Comparison of ENCODE assay signal across 18 cellular contexts in the genomic region with DNA sequence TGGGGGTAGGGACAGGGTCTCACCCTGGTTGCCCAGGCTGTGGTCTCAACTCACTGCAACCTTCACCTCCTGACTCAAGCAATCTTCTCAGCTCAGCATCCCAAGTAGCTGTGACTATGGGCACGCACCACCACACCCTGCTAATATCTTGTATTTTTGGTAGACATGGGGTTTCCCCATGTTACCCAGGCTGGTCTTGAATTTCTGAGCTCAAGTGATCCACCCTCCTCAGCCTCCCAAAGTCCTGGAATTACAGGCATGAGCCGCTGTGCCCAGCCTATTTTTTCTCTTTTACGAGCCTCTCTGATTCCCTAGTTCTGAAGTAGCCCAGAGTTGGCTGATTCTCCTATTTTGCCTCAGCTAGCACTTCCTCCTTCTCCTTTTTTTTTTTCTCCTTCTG.
DNase-seq lines count a peak whose midpoint lies in the region; ATAC-seq, FAIRE-seq and TF ChIP-seq lines count a peak whose summit lies in the region.
"Had no signal": no experiment of that assay in that cellular context is flagged by ENCODE, and none has a peak within 500 bp of the region (broad histone marks: within the 10 kb centered on the region; RNA-seq: fewer than 3 reads in every experiment).

No MANE protein-coding gene starts in this region.

- peaks cover 98% of the 10 kb centered on the region for H3K27me3 Mint-ChIP-seq in WTC11 (ENCODE audit: low read depth)
- no peaks in the 10 kb centered on the region for H3K27me3 Mint-ChIP-seq in naive B cell
- H3K27me3 Mint-ChIP-seq in activated T-cell treated with anti-CD3 and anti-CD28 coated beads, Interleukin-2, amount 50 U/mL, for 4 hours (ENCODE audit: low read depth), result peaks cover 15% of the 10 kb centered on the region

- FAIRE-seq in GM12892 (lab: Jason Lieb, UNC), result peak; percentile 40
- FAIRE-seq: G401.6, H1 had no signal

- no peak for TF ChIP-seq CTCF in WTC11 (IDR thresholded peaks at IDR 0.05)

- ATAC-seq in WTC11, result no peak
- no peak for ATAC-seq in naive B cell (ENCODE audit: low read depth in 2 of 2)
- ATAC-seq in activated T-cell treated with anti-CD3 and anti-CD28 coated beads, Interleukin-2, amount 50 U/mL, for 4 hours, result no peak
- ATAC-seq: CD8-positive, alpha-beta T cell; HCT116; Panc1 had no signal

- POLR2A ChIA-PET in WTC11 (lab: Charles Lee), result no interaction called here

- no peak for DNase-seq in GM12892 (ENCODE audit: insufficient read length)
- DNase-seq in WTC11 (ENCODE audit: low spot score), result no peak
- DNase-seq in naive B cell, result no peak
- DNase-seq in activated T-cell treated with anti-CD3 and anti-CD28 coated beads, Interleukin-2, amount 50 U/mL, for 4 hours, result no peak
- no peak for DNase-seq in EL
- DNase-seq in KBM-7, result no peak
- no peak for DNase-seq in NCI-H748 (lab: John Stamatoyannopoulos, UW; ENCODE audit: unreplicated experiment)
- DNase-seq: C1 segment of cervical spinal cord; CD8-positive, alpha-beta T cell; DND-41; Kasumi-1; NCI-H1694 treated with DMSO at 0.1 percent for 48 hours; NCI-H2081 treated with DMSO at 0.1 percent for 48 hours; SIG-M5 had no signal

- H3K36me3 Mint-ChIP-seq in WTC11 (no peaks in the 10 kb centered on the region), naive B cell (no peaks in the 10 kb centered on the region)
- H3K36me3 Mint-ChIP-seq in activated T-cell treated with anti-CD3 and anti-CD28 coated beads, Interleukin-2, amount 50 U/mL, for 4 hours (ENCODE audit: insufficient read depth), result no peaks in the 10 kb centered on the region
- H3K36me3 Mint-ChIP-seq: CD8-positive, alpha-beta T cell had no signal

- H3K27ac Mint-ChIP-seq in WTC11 (no peak overlapping the region), naive B cell (peak overlapping the region in 5 of 6 donors; percentile 78 to 98 (median 94))
- H3K27ac Mint-ChIP-seq: CD8-positive, alpha-beta T cell had no signal

- no peak for TF ChIP-seq POLR2A in GM12892 (IDR thresholded peaks at IDR 0.05; ENCODE audit: low read depth, low read length)

- H3K9me3 Mint-ChIP-seq in WTC11 (no peaks in the 10 kb centered on the region), naive B cell (no peaks in the 10 kb centered on the region)
- no peaks in the 10 kb centered on the region for H3K9me3 Mint-ChIP-seq in activated T-cell treated with anti-CD3 and anti-CD28 coated beads, Interleukin-2, amount 50 U/mL, for 4 hours
- H3K9me3 Mint-ChIP-seq: CD8-positive, alpha-beta T cell had no signal

- CTCF ChIA-PET in WTC11 (lab: Charles Lee), result interaction anchor here (0.6 to 2.2 kb wide), 14 partner anchors 39 to 430 kb away, joined by 3 to 5 read pairs (median 4); a partner anchor contains a TSS

- in situ Hi-C loops in KBM-7 (cut with MboI; ENCODE audit: low pct_unique_long_range_greater_than_20kb, low sequenced_read_pairs), result no loop called here

- H3K4me3 Mint-ChIP-seq in WTC11 (peak overlapping the region; percentile 3; the same call in 1 of the 2 replicates), naive B cell (peak overlapping the region in 7 of 8 donors; percentile 30 to 76 (median 68))
- no peak overlapping the region for H3K4me3 Mint-ChIP-seq in activated T-cell treated with anti-CD3 and anti-CD28 coated beads, Interleukin-2, amount 50 U/mL, for 4 hours
- H3K4me3 Mint-ChIP-seq: CD8-positive, alpha-beta T cell had no signal

- peaks cover 16% of the 10 kb centered on the region for H3K4me1 Mint-ChIP-seq in WTC11
- H3K4me1 Mint-ChIP-seq in naive B cell, result peaks cover 76 to 84% (median 77%) of the 10 kb centered on the region in 3 donors
- peaks cover 3% of the 10 kb centered on the region for H3K4me1 Mint-ChIP-seq in activated T-cell treated with anti-CD3 and anti-CD28 coated beads, Interleukin-2, amount 50 U/mL, for 4 hours (ENCODE audit: low read depth)

TF ChIP-seq in WTC11, 78 proteins besides CTCF, POLR2A, EP300 and RAD21:
- TF ChIP-seq FOXP1 (CRISPR knock-in tag; IDR thresholded peaks at IDR 0.05; ENCODE audit: borderline replicate concordance), result no peak
- TF ChIP-seq RELA (CRISPR knock-in tag; IDR thresholded peaks at IDR 0.05; ENCODE audit: borderline replicate concordance), result no peak
- TF ChIP-seq FOXK1 (CRISPR knock-in tag; IDR thresholded peaks at IDR 0.05), result no peak
- TF ChIP-seq OVOL2 (CRISPR knock-in tag; IDR thresholded peaks at IDR 0.05; ENCODE audit: borderline replicate concordance), result no peak
- TF ChIP-seq ZNF232 (CRISPR knock-in tag; IDR thresholded peaks at IDR 0.05), result no peak
- no peak for TF ChIP-seq IRF2 (CRISPR knock-in tag; IDR thresholded peaks at IDR 0.05; ENCODE audit: borderline replicate concordance, low read depth)
- no peak for TF ChIP-seq ETV6 (CRISPR knock-in tag; IDR thresholded peaks at IDR 0.05)
- TF ChIP-seq, protein P1, sequence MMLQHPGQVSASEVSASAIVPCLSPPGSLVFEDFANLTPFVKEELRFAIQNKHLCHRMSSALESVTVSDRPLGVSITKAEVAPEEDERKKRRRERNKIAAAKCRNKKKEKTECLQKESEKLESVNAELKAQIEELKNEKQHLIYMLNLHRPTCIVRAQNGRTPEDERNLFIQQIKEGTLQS (CRISPR knock-in tag; conservative IDR thresholded peaks at IDR 0.05), result no peak
- TF ChIP-seq TP53 (CRISPR knock-in tag; IDR thresholded peaks at IDR 0.05), result no peak
- TF ChIP-seq TCF7 (CRISPR knock-in tag; IDR thresholded peaks at IDR 0.05; ENCODE audit: low read depth), result no peak
- no peak for TF ChIP-seq CBFB (CRISPR knock-in tag; IDR thresholded peaks at IDR 0.05; ENCODE audit: low read depth)
- TF ChIP-seq, protein P2, sequence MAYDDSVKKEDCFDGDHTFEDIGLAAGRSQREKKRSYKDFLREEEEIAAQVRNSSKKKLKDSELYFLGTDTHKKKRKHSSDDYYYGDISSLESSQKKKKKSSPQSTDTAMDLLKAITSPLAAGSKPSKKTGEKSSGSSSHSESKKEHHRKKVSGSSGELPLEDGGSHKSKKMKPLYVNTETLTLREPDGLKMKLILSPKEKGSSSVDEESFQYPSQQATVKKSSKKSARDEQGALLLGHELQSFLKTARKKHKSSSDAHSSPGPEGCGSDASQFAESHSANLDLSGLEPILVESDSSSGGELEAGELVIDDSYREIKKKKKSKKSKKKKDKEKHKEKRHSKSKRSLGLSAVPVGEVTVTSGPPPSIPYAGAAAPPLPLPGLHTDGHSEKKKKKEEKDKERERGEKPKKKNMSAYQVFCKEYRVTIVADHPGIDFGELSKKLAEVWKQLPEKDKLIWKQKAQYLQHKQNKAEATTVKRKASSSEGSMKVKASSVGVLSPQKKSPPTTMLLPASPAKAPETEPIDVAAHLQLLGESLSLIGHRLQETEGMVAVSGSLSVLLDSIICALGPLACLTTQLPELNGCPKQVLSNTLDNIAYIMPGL (CRISPR knock-in tag; IDR thresholded peaks at IDR 0.05), result no peak
- TF ChIP-seq, protein P3, sequence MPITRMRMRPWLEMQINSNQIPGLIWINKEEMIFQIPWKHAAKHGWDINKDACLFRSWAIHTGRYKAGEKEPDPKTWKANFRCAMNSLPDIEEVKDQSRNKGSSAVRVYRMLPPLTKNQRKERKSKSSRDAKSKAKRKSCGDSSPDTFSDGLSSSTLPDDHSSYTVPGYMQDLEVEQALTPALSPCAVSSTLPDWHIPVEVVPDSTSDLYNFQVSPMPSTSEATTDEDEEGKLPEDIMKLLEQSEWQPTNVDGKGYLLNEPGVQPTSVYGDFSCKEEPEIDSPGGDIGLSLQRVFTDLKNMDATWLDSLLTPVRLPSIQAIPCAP (CRISPR knock-in tag; IDR thresholded peaks at IDR 0.05), result no peak
- TF ChIP-seq, protein P4, sequence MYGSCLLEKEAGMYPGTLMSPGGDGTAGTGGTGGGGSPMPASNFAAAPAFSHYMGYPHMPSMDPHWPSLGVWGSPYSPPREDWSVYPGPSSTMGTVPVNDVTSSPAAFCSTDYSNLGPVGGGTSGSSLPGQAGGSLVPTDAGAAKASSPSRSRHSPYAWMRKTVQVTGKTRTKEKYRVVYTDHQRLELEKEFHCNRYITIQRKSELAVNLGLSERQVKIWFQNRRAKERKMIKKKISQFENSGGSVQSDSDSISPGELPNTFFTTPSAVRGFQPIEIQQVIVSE (CRISPR knock-in tag; IDR thresholded peaks at IDR 0.05; ENCODE audit: borderline replicate concordance), result no peak
- no peak for TF ChIP-seq ZNF317 (CRISPR knock-in tag; IDR thresholded peaks at IDR 0.05; ENCODE audit: borderline replicate concordance, low read depth)
- TF ChIP-seq NR1H2 (CRISPR knock-in tag; IDR thresholded peaks at IDR 0.05), result no peak
